In the genomic region with DNA sequence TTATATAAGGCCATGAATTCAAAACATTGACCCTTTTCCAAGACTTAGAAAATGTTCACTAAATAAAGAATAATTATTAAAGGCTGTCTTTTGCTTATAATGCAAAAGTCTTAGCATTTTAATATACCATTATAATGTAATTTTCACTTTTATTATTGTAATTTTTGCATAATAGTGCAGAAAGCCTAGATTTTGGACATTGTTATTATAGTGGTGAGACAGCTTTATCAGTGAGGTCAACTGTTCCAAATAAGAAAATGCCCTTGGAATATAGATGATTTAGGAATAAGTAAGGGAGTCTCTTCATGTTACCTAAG, we compare ENCODE assay signal across 25 cellular contexts.
"Had no signal": no experiment of that assay in that cellular context is flagged by ENCODE, and none has a peak within 500 bp of the region (broad histone marks: within the 10 kb centered on the region; RNA-seq: fewer than 3 reads in every experiment).

No MANE protein-coding gene starts in this region.

- H3K4me3 Mint-ChIP-seq: activated CD4-positive, alpha-beta memory T cell treated with anti-CD3 and anti-CD28 coated beads for 36 hours; activated CD4-positive, alpha-beta T cell treated with anti-CD3 and anti-CD28 coated beads, Interleukin-2, amount 10 ng/mL, durations not matched to agents 7 days and 5 days; activated naive CD8-positive, alpha-beta T cell treated with anti-CD3 and anti-CD28 coated beads, Interleukin-2, amount 50 U/mL, for 24 hours; activated T-cell treated with anti-CD3 and anti-CD28 coated beads, Interleukin-2, amount 50 U/mL, for 4 hours had no signal

- H3K27ac Mint-ChIP-seq: activated CD4-positive, alpha-beta memory T cell treated with anti-CD3 and anti-CD28 coated beads for 36 hours; activated CD4-positive, alpha-beta T cell treated with anti-CD3 and anti-CD28 coated beads, Interleukin-2, amount 10 ng/mL, durations not matched to agents 7 days and 5 days; activated naive CD4-positive, alpha-beta T cell treated with anti-CD3 and anti-CD28 coated beads, Interleukin-2, amount 50 U/mL, for 72 hours; activated naive CD8-positive, alpha-beta T cell treated with anti-CD3 and anti-CD28 coated beads, Interleukin-2, amount 50 U/mL, for 24 hours had no signal

- H3K4me3 ChIP-seq: ascending aorta, cardiac muscle cell had no signal

- H3K27me3 ChIP-seq: ascending aorta, brain microvascular endothelial cell, cardiac muscle cell had no signal

- H3K9me3 ChIP-seq: ascending aorta had no signal

- H3K4me1 Mint-ChIP-seq: activated CD4-positive, alpha-beta T cell treated with anti-CD3 and anti-CD28 coated beads, Interleukin-2, amount 10 ng/mL, durations not matched to agents 7 days and 5 days; activated naive CD8-positive, alpha-beta T cell treated with anti-CD3 and anti-CD28 coated beads, Interleukin-2, amount 50 U/mL, for 24 hours had no signal

- H3K9me3 Mint-ChIP-seq: activated CD4-positive, alpha-beta memory T cell treated with anti-CD3 and anti-CD28 coated beads for 36 hours; activated CD4-positive, alpha-beta T cell treated with anti-CD3 and anti-CD28 coated beads, Interleukin-2, amount 10 ng/mL, durations not matched to agents 7 days and 5 days; activated naive CD4-positive, alpha-beta T cell treated with anti-CD3 and anti-CD28 coated beads, Interleukin-2, amount 50 U/mL, for 72 hours; activated T-cell treated with anti-CD3 and anti-CD28 coated beads, Interleukin-2, amount 50 U/mL, for 4 hours had no signal

- H3K27me3 Mint-ChIP-seq: activated CD4-positive, alpha-beta memory T cell treated with anti-CD3 and anti-CD28 coated beads for 36 hours; activated CD4-positive, alpha-beta T cell treated with anti-CD3 and anti-CD28 coated beads, Interleukin-2, amount 10 ng/mL, durations not matched to agents 7 days and 5 days; activated naive CD8-positive, alpha-beta T cell treated with anti-CD3 and anti-CD28 coated beads, Interleukin-2, amount 50 U/mL, for 24 hours had no signal

- ATAC-seq: activated naive CD4-positive, alpha-beta T cell treated with anti-CD3 and anti-CD28 coated beads, Interleukin-2, amount 50 U/mL, for 72 hours; activated naive CD8-positive, alpha-beta T cell treated with anti-CD3 and anti-CD28 coated beads, Interleukin-2, amount 50 U/mL, for 24 hours; activated T-cell treated with anti-CD3 and anti-CD28 coated beads, Interleukin-2, amount 50 U/mL, for 4 hours had no signal

- H3K27ac ChIP-seq: ascending aorta, cardiac muscle cell, VCaP had no signal

- H3K4me1 ChIP-seq: ascending aorta had no signal

- DNase-seq: activated CD4-positive, alpha-beta memory T cell treated with anti-CD3 and anti-CD28 coated beads for 36 hours; activated CD4-positive, alpha-beta T cell treated with anti-CD3 and anti-CD28 coated beads, Interleukin-2, amount 10 ng/mL, durations not matched to agents 7 days and 5 days; activated CD4-positive, CD25-positive, alpha-beta regulatory T cell; activated CD8-positive, alpha-beta memory T cell treated with anti-CD3 and anti-CD28 coated beads for 24 hours; activated effector memory CD4-positive, alpha-beta T cell treated with anti-CD3 and anti-CD28 coated beads, Interleukin-2, amount 50 U/mL, for 16 hours; activated naive CD4-positive, alpha-beta T cell treated with Interleukin-2 at 50 U/mL for 16 hours; activated naive CD8-positive, alpha-beta T cell treated with anti-CD3 and anti-CD28 coated beads, Interleukin-2, amount 50 U/mL, for 24 hours; activated T-cell treated with anti-CD3 and anti-CD28 coated beads, Interleukin-2, amount 50 U/mL, for 4 hours; amniotic stem cell; Karpas-422; MM.1S; NCI-H1105; NCI-H1436; NCI-H1694 treated with DMSO at 0.1 percent for 48 hours; NCI-H2029 treated with DMSO at 0.1 percent for 48 hours; NCI-H345; NCI-H510A; NCI-H526 treated with DMSO at 0.1 percent for 48 hours; SIG-M5; T-helper 1 cell had no signal
